In the genomic region with DNA sequence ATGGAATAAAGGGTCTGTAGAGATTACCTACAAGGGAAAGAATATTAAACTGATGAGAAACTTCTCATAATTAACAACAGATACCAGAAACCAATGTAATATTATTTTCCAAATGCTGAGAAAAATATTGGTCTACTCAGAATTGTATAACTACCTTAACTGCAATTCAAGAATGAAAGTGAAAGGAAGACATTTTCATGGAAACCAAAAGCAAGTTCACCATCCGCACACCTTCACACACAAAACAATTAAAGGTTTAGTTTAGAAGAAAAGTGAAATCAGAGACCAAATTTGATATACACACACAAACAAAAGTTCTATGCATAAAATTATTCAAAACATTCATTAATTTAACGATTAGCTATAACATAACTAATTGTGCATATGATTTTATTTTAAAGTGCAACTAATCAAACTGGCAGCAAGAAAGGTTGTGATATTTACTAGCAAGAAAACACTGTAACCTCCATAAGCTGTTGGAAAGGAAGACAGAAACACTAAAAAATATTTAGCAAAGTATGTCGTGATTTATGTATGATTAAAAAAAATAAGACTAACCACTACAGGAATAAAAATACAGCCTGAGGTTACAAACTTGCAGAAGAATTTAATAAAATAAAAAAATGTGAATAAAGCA, we compare ENCODE assay signal across 1 cellular context.
TF ChIP-seq lines count a peak whose summit lies in the region.

No MANE protein-coding gene starts in this region.

TF ChIP-seq in GM12878, 131 proteins besides CTCF, POLR2A, EP300 and RAD21 (continued from another document):
- TF ChIP-seq, protein P1, sequence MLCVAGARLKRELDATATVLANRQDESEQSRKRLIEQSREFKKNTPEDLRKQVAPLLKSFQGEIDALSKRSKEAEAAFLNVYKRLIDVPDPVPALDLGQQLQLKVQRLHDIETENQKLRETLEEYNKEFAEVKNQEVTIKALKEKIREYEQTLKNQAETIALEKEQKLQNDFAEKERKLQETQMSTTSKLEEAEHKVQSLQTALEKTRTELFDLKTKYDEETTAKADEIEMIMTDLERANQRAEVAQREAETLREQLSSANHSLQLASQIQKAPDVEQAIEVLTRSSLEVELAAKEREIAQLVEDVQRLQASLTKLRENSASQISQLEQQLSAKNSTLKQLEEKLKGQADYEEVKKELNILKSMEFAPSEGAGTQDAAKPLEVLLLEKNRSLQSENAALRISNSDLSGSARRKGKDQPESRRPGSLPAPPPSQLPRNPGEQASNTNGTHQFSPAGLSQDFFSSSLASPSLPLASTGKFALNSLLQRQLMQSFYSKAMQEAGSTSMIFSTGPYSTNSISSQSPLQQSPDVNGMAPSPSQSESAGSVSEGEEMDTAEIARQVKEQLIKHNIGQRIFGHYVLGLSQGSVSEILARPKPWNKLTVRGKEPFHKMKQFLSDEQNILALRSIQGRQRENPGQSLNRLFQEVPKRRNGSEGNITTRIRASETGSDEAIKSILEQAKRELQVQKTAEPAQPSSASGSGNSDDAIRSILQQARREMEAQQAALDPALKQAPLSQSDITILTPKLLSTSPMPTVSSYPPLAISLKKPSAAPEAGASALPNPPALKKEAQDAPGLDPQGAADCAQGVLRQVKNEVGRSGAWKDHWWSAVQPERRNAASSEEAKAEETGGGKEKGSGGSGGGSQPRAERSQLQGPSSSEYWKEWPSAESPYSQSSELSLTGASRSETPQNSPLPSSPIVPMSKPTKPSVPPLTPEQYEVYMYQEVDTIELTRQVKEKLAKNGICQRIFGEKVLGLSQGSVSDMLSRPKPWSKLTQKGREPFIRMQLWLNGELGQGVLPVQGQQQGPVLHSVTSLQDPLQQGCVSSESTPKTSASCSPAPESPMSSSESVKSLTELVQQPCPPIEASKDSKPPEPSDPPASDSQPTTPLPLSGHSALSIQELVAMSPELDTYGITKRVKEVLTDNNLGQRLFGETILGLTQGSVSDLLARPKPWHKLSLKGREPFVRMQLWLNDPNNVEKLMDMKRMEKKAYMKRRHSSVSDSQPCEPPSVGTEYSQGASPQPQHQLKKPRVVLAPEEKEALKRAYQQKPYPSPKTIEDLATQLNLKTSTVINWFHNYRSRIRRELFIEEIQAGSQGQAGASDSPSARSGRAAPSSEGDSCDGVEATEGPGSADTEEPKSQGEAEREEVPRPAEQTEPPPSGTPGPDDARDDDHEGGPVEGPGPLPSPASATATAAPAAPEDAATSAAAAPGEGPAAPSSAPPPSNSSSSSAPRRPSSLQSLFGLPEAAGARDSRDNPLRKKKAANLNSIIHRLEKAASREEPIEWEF (IDR thresholded peaks at IDR 0.05; ENCODE audit: insufficient replicate concordance, low read depth, low read length) = no peak
- TF ChIP-seq ZBTB40 (IDR thresholded peaks at IDR 0.05; ENCODE audit: borderline replicate concordance) (no peak), RUNX3 (IDR thresholded peaks at IDR 0.05; ENCODE audit: low read length) (no peak), CEBPZ (IDR thresholded peaks at IDR 0.05; ENCODE audit: low read depth, low read length) (no peak), IRF3 (IDR thresholded peaks at IDR 0.05) (no peak), JUND (IDR thresholded peaks at IDR 0.05; ENCODE audit: low read depth, low read length) (no peak), RAD51 (IDR thresholded peaks at IDR 0.05) (no peak), PAX5 (IDR thresholded peaks at IDR 0.05; ENCODE audit: borderline replicate concordance, low read depth, low read length) (no peak), ZNF24 (IDR thresholded peaks at IDR 0.05) (no peak)
- TF ChIP-seq, protein P2, sequence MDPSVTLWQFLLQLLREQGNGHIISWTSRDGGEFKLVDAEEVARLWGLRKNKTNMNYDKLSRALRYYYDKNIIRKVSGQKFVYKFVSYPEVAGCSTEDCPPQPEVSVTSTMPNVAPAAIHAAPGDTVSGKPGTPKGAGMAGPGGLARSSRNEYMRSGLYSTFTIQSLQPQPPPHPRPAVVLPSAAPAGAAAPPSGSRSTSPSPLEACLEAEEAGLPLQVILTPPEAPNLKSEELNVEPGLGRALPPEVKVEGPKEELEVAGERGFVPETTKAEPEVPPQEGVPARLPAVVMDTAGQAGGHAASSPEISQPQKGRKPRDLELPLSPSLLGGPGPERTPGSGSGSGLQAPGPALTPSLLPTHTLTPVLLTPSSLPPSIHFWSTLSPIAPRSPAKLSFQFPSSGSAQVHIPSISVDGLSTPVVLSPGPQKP (IDR thresholded peaks at IDR 0.05; ENCODE audit: low read depth, low read length) = no peak
